ENCODE assay signal across 17 cellular contexts in genomic region chr7:117130262-117130661, GRCh38.
DNase-seq lines count a peak whose midpoint lies in the region; ATAC-seq, FAIRE-seq and TF ChIP-seq lines count a peak whose summit lies in the region.
"Had no signal": no experiment of that assay in that cellular context is flagged by ENCODE, and none has a peak within 500 bp of the region (broad histone marks: within the 10 kb centered on the region; RNA-seq: fewer than 3 reads in every experiment).

No MANE protein-coding gene starts in this region.

- TF ChIP-seq EP300 in A549 (IDR thresholded peaks at IDR 0.05) (no peak), K562 (IDR thresholded peaks at IDR 0.05; ENCODE audit: low read length) (no peak), transverse colon (IDR thresholded peaks at IDR 0.05; ENCODE audit: low read depth) (no peak), gastroesophageal sphincter (IDR thresholded peaks at IDR 0.05) (no peak)

- no peak overlapping the region for H3K9ac ChIP-seq in K562 (ENCODE audit: insufficient read depth in 1 of 2, low read depth in 2 of 2, low read length in 2 of 2)

- H3K4me2 ChIP-seq in A549 (no peak overlapping the region), K562 (ENCODE audit: insufficient read depth, low read length) (no peak overlapping the region)

- H3K4me3 Mint-ChIP-seq in HFFc6, result no peak overlapping the region
- H3K4me3 Mint-ChIP-seq in nephron, result no peak overlapping the region
- H3K4me3 Mint-ChIP-seq: B cell; CD4-positive, alpha-beta T cell had no signal

- H3K27ac ChIP-seq in A549, result no peak overlapping the region
- H3K27ac ChIP-seq in K562 (ENCODE audit: extremely low read depth, low read depth, low read length), result no peak overlapping the region
- no peak overlapping the region for H3K27ac ChIP-seq in transverse colon
- H3K27ac ChIP-seq in gastroesophageal sphincter, result no peak overlapping the region

- H2AFZ ChIP-seq in K562 (ENCODE audit: low read depth, low read length), result no peak overlapping the region

- no peaks in the 10 kb centered on the region for H3K9me3 Mint-ChIP-seq in HFFc6
- no peaks in the 10 kb centered on the region for H3K9me3 Mint-ChIP-seq in nephron
- H3K9me3 Mint-ChIP-seq: CD4-positive, alpha-beta T cell had no signal

- H3K27ac Mint-ChIP-seq in HFFc6, result 0 out of 2 replicates have a peak overlapping the region, but pooled peaks have one; percentile 16
- peak overlapping the region in 2 of 3 experiments; percentile 61 to 75 for H3K27ac Mint-ChIP-seq in nephron
- H3K27ac Mint-ChIP-seq: B cell; CD4-positive, alpha-beta T cell had no signal

- H3K36me3 ChIP-seq in K562 (ENCODE audit: control insufficient read depth, insufficient read depth, low read length), result peaks cover 48% of the 10 kb centered on the region
- H3K36me3 ChIP-seq in transverse colon, result no peaks in the 10 kb centered on the region
- H3K36me3 ChIP-seq in gastroesophageal sphincter, result peaks cover 0 to 19% of the 10 kb centered on the region in 2 donors
- H3K36me3 ChIP-seq: HAP-1 had no signal

- 88% methylated on average over 5 of the region's 5 CpGs for WGBS in A549 (ENCODE audit: missing lambda C conversion rate)
- 96% methylated on average over 5 of the region's 5 CpGs for WGBS in K562 (ENCODE audit: insufficient coverage, low coverage, missing lambda C conversion rate)
- WGBS in transverse colon (ENCODE audit: low coverage in 1 of 2), 2 donors, result 91 to 99% methylated on average over 5 of the region's 5 CpGs
- WGBS in gastroesophageal sphincter (ENCODE audit: low coverage in 1 of 2), 2 donors, result 100% methylated on average over 4 to 5 of the region's 5 CpGs

- no peak for DNase-seq in A549 (ENCODE audit: low read depth in 1 of 2, low spot score in 1 of 2)
- no peak for DNase-seq in HFFc6
- no peak for DNase-seq in K562 (ENCODE audit: extremely low read depth in 1 of 4, low spot score in 3 of 4)
- DNase-seq in transverse colon, result no peak
- DNase-seq in retina, result no peak
- DNase-seq: 8988T; C1 segment of cervical spinal cord; Calu3; CD4-positive, alpha-beta T cell; DMS79; KG1 had no signal

- H4K20me1 ChIP-seq in K562 (replicated peaks; ENCODE audit: control insufficient read depth, insufficient read depth, low read length), result no peaks in the 10 kb centered on the region

- in situ Hi-C loops in K562 (cut with MboI) (no loop called here), transverse colon (cut with MboI; ENCODE audit: low pct_ligation_motif_present in 1 of 4, low pct_unique_long_range_greater_than_20kb in 1 of 4, low sequenced_read_pairs in 3 of 4) (loop anchor here in 1 of 4 donors (25.0 kb wide), 1 partner anchor 968 kb away; no protein-coding TSS in a partner anchor)

- TF ChIP-seq RAD21 in A549 (conservative IDR thresholded peaks at IDR 0.05 in 1 of 2, IDR thresholded peaks at IDR 0.05 in 1 of 2), result no peak
- no peak for TF ChIP-seq RAD21 in K562 (CRISPR knock-in tag; conservative IDR thresholded peaks at IDR 0.05 in 1 of 2, IDR thresholded peaks at IDR 0.05 in 1 of 2)

- TF ChIP-seq POLR2A in A549 (IDR thresholded peaks at IDR 0.05; ENCODE audit: low read length), result no peak
- TF ChIP-seq POLR2A in K562 (conservative IDR thresholded peaks at IDR 0.05), result no peak
- no peak for TF ChIP-seq POLR2A in transverse colon (IDR thresholded peaks at IDR 0.05)
- TF ChIP-seq POLR2A in gastroesophageal sphincter (IDR thresholded peaks at IDR 0.05), result no peak

- no peaks in the 10 kb centered on the region for H3K79me2 ChIP-seq in K562 (ENCODE audit: control insufficient read depth, insufficient read depth, low read length)

- H3K27me3 Mint-ChIP-seq in HFFc6 (ENCODE audit: insufficient read depth), result no peaks in the 10 kb centered on the region
- H3K27me3 Mint-ChIP-seq in nephron (ENCODE audit: low read depth), result no peaks in the 10 kb centered on the region
- H3K27me3 Mint-ChIP-seq: B cell; CD4-positive, alpha-beta T cell had no signal

- intact Hi-C loops in K562 (cut with micrococcal nuclease), result no loop called here
- intact Hi-C loops in transverse colon (cut with DNase I; ENCODE audit: low total_unique reads), result no loop called here

- FAIRE-seq in A549 (lab: Jason Lieb, UNC) (no peak), K562 (lab: Jason Lieb, UNC) (no peak)
- FAIRE-seq: GM12891, H1 had no signal

- TF ChIP-seq CTCF in A549 (IDR thresholded peaks at IDR 0.05) (no peak), HFFc6 (IDR thresholded peaks at IDR 0.05) (no peak), K562 (IDR thresholded peaks at IDR 0.05 in 2 of 3, conservative IDR thresholded peaks at IDR 0.05 in 1 of 3; ENCODE audit: insufficient read depth in 2 of 3, low read depth in 1 of 3, low read length in 3 of 3) (no peak), nephron (IDR thresholded peaks at IDR 0.05; ENCODE audit: unreplicated experiment in 3 of 3) (no peak), transverse colon (IDR thresholded peaks at IDR 0.05) (no peak), gastroesophageal sphincter (IDR thresholded peaks at IDR 0.05) (no peak)

- H3K4me3 ChIP-seq in A549 (no peak overlapping the region), K562 (no peak overlapping the region), transverse colon (no peak overlapping the region), gastroesophageal sphincter (no peak overlapping the region)
- H3K4me3 ChIP-seq: HAP-1 had no signal

- H3K9me3 ChIP-seq in A549 (no peaks in the 10 kb centered on the region), K562 (replicated peaks; ENCODE audit: control insufficient read depth, insufficient read depth, low read depth, low read length) (no peaks in the 10 kb centered on the region), transverse colon (no peaks in the 10 kb centered on the region), gastroesophageal sphincter (no peaks in the 10 kb centered on the region)
- H3K9me3 ChIP-seq: HAP-1 had no signal

- ATAC-seq in A549 (no peak), K562 (no peak), gastroesophageal sphincter (no peak)

- POLR2A ChIA-PET in A549 (lab: Yijun Ruan, JAX), result no interaction called here
- POLR2A ChIA-PET in K562 (lab: Yijun Ruan, JAX), result interaction anchor here (0.6 to 1.0 kb wide), 4 partner anchors 14 to 191 kb away, joined by 3 read pairs; no protein-coding TSS in a partner anchor

- CTCF ChIA-PET in A549 (lab: Yijun Ruan, JAX) (interaction anchor here (1.0 to 1.7 kb wide), 3 partner anchors 12 to 200 kb away, joined by 3 to 10 read pairs (median 3); no protein-coding TSS in a partner anchor), K562 (lab: Yijun Ruan, JAX; ENCODE audit: low intra/inter-chr PET ratio) (no interaction called here)

- peaks cover 16% of the 10 kb centered on the region for H3K36me3 Mint-ChIP-seq in HFFc6 (ENCODE audit: low read depth)
- H3K36me3 Mint-ChIP-seq in nephron (ENCODE audit: low read depth), result peaks cover 31% of the 10 kb centered on the region

- H3K27me3 ChIP-seq in K562 (ENCODE audit: control insufficient read depth in 2 of 2, insufficient read depth in 2 of 2, low read length in 2 of 2), result no peaks in the 10 kb centered on the region
- H3K27me3 ChIP-seq in transverse colon, result no peaks in the 10 kb centered on the region
- H3K27me3 ChIP-seq in gastroesophageal sphincter, result no peaks in the 10 kb centered on the region

- H3K4me1 Mint-ChIP-seq in HFFc6 (ENCODE audit: low read depth), result peaks cover 90% of the 10 kb centered on the region
- peaks cover 49% of the 10 kb centered on the region for H3K4me1 Mint-ChIP-seq in nephron

- BruUV-seq in K562 (replicated peaks; lab: Mats Ljungman, UMichigan), result no TSS peak

- H3K9me1 ChIP-seq in K562 (ENCODE audit: control insufficient read depth, insufficient read depth, low read length), result no peaks in the 10 kb centered on the region

- peaks cover 65% of the 10 kb centered on the region for H3K4me1 ChIP-seq in A549
- no peaks in the 10 kb centered on the region for H3K4me1 ChIP-seq in K562 (replicated peaks in 1 of 2; ENCODE audit: control insufficient read depth in 2 of 2, insufficient read depth in 2 of 2, low read length in 2 of 2)
- no peaks in the 10 kb centered on the region for H3K4me1 ChIP-seq in transverse colon
- H3K4me1 ChIP-seq in gastroesophageal sphincter, result peaks cover 0 to under 1% (median 0%) of the 10 kb centered on the region in 3 donors

TF ChIP-seq in A549, 52 proteins besides CTCF, POLR2A, EP300 and RAD21 (continues in another document):
- no peak for TF ChIP-seq PBX3 (IDR thresholded peaks at IDR 0.05)
- TF ChIP-seq SREBF2 (IDR thresholded peaks at IDR 0.05), result no peak
- peak; percentile 34 for TF ChIP-seq MAFK (IDR thresholded peaks at IDR 0.05; ENCODE audit: partially characterized antibody)

TF ChIP-seq in K562, 482 proteins besides CTCF, POLR2A, EP300 and RAD21 (continues in another document):
- no peak for TF ChIP-seq ZMIZ1 (IDR thresholded peaks at IDR 0.05; ENCODE audit: low read depth in 2 of 2, low read length in 2 of 2)

Comparison
In these comparisons a context has a peak if more than half of its experiments do, and no peak if none do; other contexts are left out.
1. Of the 35 proteins assayed by ChIP-seq in both K562 and A549: peak only in K562: none; only in A549: MAFK; in both: none; in neither: 34.